10 cellular contexts compared by ENCODE assay signal in genomic region chr16:66899310-66899944, GRCh38. TPM values are rescaled to one million over a fixed set of nuclear protein-coding genes. Genes with fewer than 3 reads are reported as not detected.
DNase-seq lines count a peak whose midpoint lies in the region; ATAC-seq, FAIRE-seq and TF ChIP-seq lines count a peak whose summit lies in the region.
"Had no signal": no experiment of that assay in that cellular context is flagged by ENCODE, and none has a peak within 500 bp of the region (broad histone marks: within the 10 kb centered on the region; RNA-seq: fewer than 3 reads in every experiment).

No MANE protein-coding gene starts in this region.

- no peaks in the 10 kb centered on the region for H3K9me3 ChIP-seq in IMR-90 (ENCODE audit: control insufficient read depth, insufficient read depth, low read length)
- no peaks in the 10 kb centered on the region for H3K9me3 ChIP-seq in left lung
- H3K9me3 ChIP-seq in stomach: no peaks in the 10 kb centered on the region

- peak overlapping the region; percentile 4 for H2AFZ ChIP-seq in IMR-90 (replicated peaks; ENCODE audit: low read length, poor library complexity)

- H3K9me1 ChIP-seq in IMR-90 (ENCODE audit: insufficient read depth, low read length): peaks cover 36% of the 10 kb centered on the region

- TF ChIP-seq POLR2A in IMR-90 (IDR thresholded peaks at IDR 0.05; ENCODE audit: low read depth, low read length) (no peak), stomach (IDR thresholded peaks at IDR 0.05) (no peak)

- POLR2A ChIA-PET in IMR-90 (lab: Charles Lee; ENCODE audit: unreplicated experiment): interaction anchor here (0.5 kb wide), 1 partner anchor 39 kb away, joined by 3 read pairs; no protein-coding TSS in a partner anchor

- peak overlapping the region; percentile 84 for H3K27ac ChIP-seq in IMR-90 (ENCODE audit: insufficient read depth, low read length)
- H3K27ac ChIP-seq in left lung: peak overlapping the region in 1 of 2 donors; percentile 74
- peak overlapping the region; percentile 59 to 88 (median 85) for H3K27ac ChIP-seq in stomach

- H3K27ac Mint-ChIP-seq in activated CD8-positive, alpha-beta memory T cell treated with anti-CD3 and anti-CD28 coated beads, Interleukin-2, amount 10 ng/mL, durations not matched to agents 7 days and 5 days: no peak overlapping the region

- no peaks in the 10 kb centered on the region for H3K9me3 Mint-ChIP-seq in activated CD8-positive, alpha-beta memory T cell treated with anti-CD3 and anti-CD28 coated beads, Interleukin-2, amount 10 ng/mL, durations not matched to agents 7 days and 5 days (ENCODE audit: low read depth)

- peak overlapping the region; percentile 87 for H3K18ac ChIP-seq in IMR-90 (ENCODE audit: low read depth, low read length)

- no peak for FAIRE-seq in RCC 7860 (lab: Jason Lieb, UNC)

- H4K91ac ChIP-seq in IMR-90 (ENCODE audit: insufficient read depth, low read depth, low read length): peak overlapping the region; percentile 92

- peak overlapping the region; percentile 64; the same call in 1 of the 3 replicates for H2BK15ac ChIP-seq in IMR-90 (ENCODE audit: low read depth, low read length)

- H4K20me1 ChIP-seq in IMR-90 (ENCODE audit: insufficient read depth, low read length): no peaks in the 10 kb centered on the region

- peaks cover 0 to 4% of the 10 kb centered on the region in 2 experiments; a peak in 2 of 4 replicates for H3K79me1 ChIP-seq in IMR-90 (ENCODE audit: low read depth in 1 of 2, low read length in 2 of 2)

- H3K4me1 Mint-ChIP-seq in activated CD8-positive, alpha-beta memory T cell treated with anti-CD3 and anti-CD28 coated beads, Interleukin-2, amount 10 ng/mL, durations not matched to agents 7 days and 5 days: peaks cover 9% of the 10 kb centered on the region

- TF ChIP-seq CTCF in IMR-90 (conservative IDR thresholded peaks at IDR 0.05; ENCODE audit: low read depth, low read length) (no peak), cardiac fibroblast (IDR thresholded peaks at IDR 0.05; ENCODE audit: low read depth, low read length) (no peak), left lung (IDR thresholded peaks at IDR 0.05) (no peak), stomach (IDR thresholded peaks at IDR 0.05) (no peak)

- H3K4me3 ChIP-seq in IMR-90 (ENCODE audit: insufficient read depth, low read depth, low read length) (no peak overlapping the region), cardiac fibroblast (replicated peaks in 1 of 2; ENCODE audit: low read depth in 2 of 2, low read length in 2 of 2) (no peak overlapping the region), left lung (no peak overlapping the region), stomach (no peak overlapping the region)

- CTCF ChIA-PET in IMR-90 (lab: Yijun Ruan, JAX): interaction anchor here (1.6 kb wide), 1 partner anchor 29 kb away, joined by 3 read pairs; no protein-coding TSS in a partner anchor
- CTCF ChIA-PET in activated CD8-positive, alpha-beta memory T cell treated with anti-CD3 and anti-CD28 coated beads, Interleukin-2, amount 10 ng/mL, durations not matched to agents 7 days and 5 days (lab: Charles Lee): interaction anchor here (1.4 to 2.4 kb wide), 2 partner anchors 29 to 53 kb away, joined by 4 to 7 read pairs; no protein-coding TSS in a partner anchor

- H3K4ac ChIP-seq in IMR-90 (ENCODE audit: low read depth, low read length): peak overlapping the region; percentile 90

- BruUV-seq in IMR-90 (replicated peaks; lab: Mats Ljungman, UMichigan): no TSS peak

- peak overlapping the region; percentile 93 for H3K14ac ChIP-seq in IMR-90 (replicated peaks; ENCODE audit: low read depth, low read length)

- intact Hi-C loops in IMR-90 (cut with micrococcal nuclease) (loop anchor here (10.0 kb wide), 1 partner anchor 255 kb away; the partner anchor contains the start of genes B3GNT9, FBXL8 and TRADD), left lung (cut with DNase I) (no loop called here), stomach (cut with DNase I; ENCODE audit: low total_unique reads) (no loop called here)

- in situ Hi-C loops in IMR-90 (cut with MboI; ENCODE audit: low sequenced_read_pairs): loop anchor here (5.0 kb wide), 1 partner anchor 33 kb away; the partner anchor contains the start of gene CIAO2B

- peak overlapping the region; percentile 92 for H2BK120ac ChIP-seq in IMR-90 (ENCODE audit: low read depth, low read length)

- H3K27me3 Mint-ChIP-seq in activated CD8-positive, alpha-beta memory T cell treated with anti-CD3 and anti-CD28 coated beads, Interleukin-2, amount 10 ng/mL, durations not matched to agents 7 days and 5 days: no peaks in the 10 kb centered on the region

- dilution Hi-C loops in IMR-90 (cut with HindIII; ENCODE audit: low sequenced_read_pairs, unreplicated experiment): no loop called here

- no peak overlapping the region for H3K4me3 Mint-ChIP-seq in activated CD8-positive, alpha-beta memory T cell treated with anti-CD3 and anti-CD28 coated beads, Interleukin-2, amount 10 ng/mL, durations not matched to agents 7 days and 5 days

- TF ChIP-seq RAD21 in IMR-90 (IDR thresholded peaks at IDR 0.05; ENCODE audit: low read length): no peak

- H3K4me1 ChIP-seq in IMR-90 (ENCODE audit: control insufficient read depth, insufficient read depth, low read length): peaks cover 36% of the 10 kb centered on the region
- H3K4me1 ChIP-seq in left lung: peaks cover 14 to 17% of the 10 kb centered on the region in 2 donors
- peaks cover 37 to 85% (median 63%) of the 10 kb centered on the region in 4 donors for H3K4me1 ChIP-seq in stomach

- H2AK9ac ChIP-seq in IMR-90 (replicated peaks; ENCODE audit: low read depth, low read length, poor library complexity): peak overlapping the region; percentile 49

- DNase-seq in IMR-90 (peak; percentile 80), cardiac fibroblast (ENCODE audit: low read depth in 2 of 2) (peak; percentile 50 to 66), left lung (no peak), stomach (no peak), RCC 7860 (ENCODE audit: low spot score) (no peak), NCI-H1417 treated with DMSO at 0.1 percent for 48 hours (lab: John Stamatoyannopoulos, UW) (no peak)
- no peak for DNase-seq in activated CD8-positive, alpha-beta memory T cell treated with anti-CD3 and anti-CD28 coated beads, Interleukin-2, amount 10 ng/mL, durations not matched to agents 7 days and 5 days
- DNase-seq: stimulated activated CD4-positive, alpha-beta T cell treated with anti-CD3 and anti-CD28 coated beads, Interleukin-4, amount 100 ng/mL, for 4 hours had no signal

- peak overlapping the region; percentile 65 for H4K5ac ChIP-seq in IMR-90 (ENCODE audit: low read depth, low read length)

- H3K9ac ChIP-seq in IMR-90 (ENCODE audit: low read depth, low read length): peak overlapping the region; percentile 21; the same call in 1 of the 2 replicates

- H4K8ac ChIP-seq in IMR-90 (ENCODE audit: low read depth in 2 of 2, low read length in 2 of 2): peak overlapping the region; percentile 48 to 81; a peak in 3 of 4 replicates

- peak overlapping the region; percentile 37 for H3K56ac ChIP-seq in IMR-90 (ENCODE audit: extremely low read depth, insufficient read depth, low read length)

- no peaks in the 10 kb centered on the region for H3K36me3 Mint-ChIP-seq in activated CD8-positive, alpha-beta memory T cell treated with anti-CD3 and anti-CD28 coated beads, Interleukin-2, amount 10 ng/mL, durations not matched to agents 7 days and 5 days

- H3K4me2 ChIP-seq in IMR-90 (ENCODE audit: low read depth, low read length): peak overlapping the region; percentile 74

- H3K23ac ChIP-seq in IMR-90 (ENCODE audit: low read depth, low read length): peak overlapping the region; percentile 57; the same call in 1 of the 2 replicates

- peak overlapping the region; percentile 89 for H2BK20ac ChIP-seq in IMR-90 (ENCODE audit: low read depth, low read length)

- H3K36me3 ChIP-seq in IMR-90 (ENCODE audit: control insufficient read depth, insufficient read depth, low read length) (no peaks in the 10 kb centered on the region), left lung (no peaks in the 10 kb centered on the region), stomach (no peaks in the 10 kb centered on the region)

- ATAC-seq in IMR-90 (ENCODE audit: low read depth) (peak; percentile 50), left lung (peak; percentile 11), HG03565 (IDR thresholded peaks at IDR 0.05; ENCODE audit: unreplicated experiment) (no peak)
- ATAC-seq in activated CD8-positive, alpha-beta memory T cell treated with anti-CD3 and anti-CD28 coated beads, Interleukin-2, amount 10 ng/mL, durations not matched to agents 7 days and 5 days: no peak

- H3K27me3 ChIP-seq in IMR-90 (ENCODE audit: control insufficient read depth, insufficient read depth, low read length): no peaks in the 10 kb centered on the region
- no peaks in the 10 kb centered on the region for H3K27me3 ChIP-seq in left lung
- H3K27me3 ChIP-seq in stomach: no peaks in the 10 kb centered on the region

- TF ChIP-seq EP300 in stomach (IDR thresholded peaks at IDR 0.05): no peak

- 78% methylated on average over 1 of the region's 6 CpGs; no CpG with 5 or more reads in 1 of the 2 experiments for WGBS in IMR-90 (ENCODE audit: extremely low coverage in 2 of 2, insufficient read length in 1 of 2), 2 experiments
- 66 to 89% (median 85%) methylated on average over 4 to 6 of the region's 6 CpGs for WGBS in stomach, 5 donors

- H2BK5ac ChIP-seq in IMR-90 (ENCODE audit: low read depth, low read length, poor library complexity, severe bottlenecking): peak overlapping the region; percentile 90

- peak overlapping the region; percentile 84 for H2AK5ac ChIP-seq in IMR-90 (ENCODE audit: low read depth, low read length)

RNA-seq across cellular contexts. Expression of gene PDP2, which starts 19.1 kb away (rescaled TPM):
- total RNA-seq in IMR-90 (2012; rRNA removed) (12.5 and 16.8 TPM in 2 replicates), left lung (10 to 100 TPM; 17.4 to 36.3 TPM), stomach (10 to 100 TPM in 1 of 5 donors, 1 to 10 TPM in 4; 4.9 to 96.9 (median 7.5) TPM)
- polyA plus RNA-seq in IMR-90 (2012; rRNA removed) (5.3 and 5.7 TPM in 2 replicates), stomach (1 to 10 TPM; 1.6 to 2.1 (median 1.9) TPM)
- polyA plus RNA-seq in IMR-90 (2012; cell fraction: cytosol; rRNA removed): 2.9 and 5.3 TPM in 2 replicates
- polyA plus RNA-seq in IMR-90 (2012; cell fraction: nucleus; rRNA removed; ENCODE audit: low replicate concordance): 4.6 and 5.2 TPM in 2 replicates
- 10 to 100 TPM; 29.2 to 33.3 TPM for total RNA-seq in activated CD8-positive, alpha-beta memory T cell treated with anti-CD3 and anti-CD28 coated beads, Interleukin-2, amount 10 ng/mL, durations not matched to agents 7 days and 5 days

RNA-seq across cellular contexts. Expression of gene CDH16, which starts 19.3 kb away (rescaled TPM):
- total RNA-seq in IMR-90 (2012; rRNA removed): not detected in 2 replicates
- polyA plus RNA-seq in IMR-90 (2012; rRNA removed): not detected in 2 replicates
- polyA plus RNA-seq in IMR-90 (2012; cell fraction: cytosol; rRNA removed): not detected in 2 replicates
- not detected in 2 replicates for polyA plus RNA-seq in IMR-90 (2012; cell fraction: nucleus; rRNA removed; ENCODE audit: low replicate concordance)
- total RNA-seq in left lung: under 1 TPM in 1 of 2 donors, not detected in 1; 0.32 TPM
- 1 to 10 TPM in 1 of 5 donors, under 1 TPM in 1, not detected in 3; 0.14 to 1.1 TPM for total RNA-seq in stomach
- polyA plus RNA-seq in stomach: 1 to 10 TPM in 1 of 3 donors, not detected in 2; 2.3 TPM
- total RNA-seq in activated CD8-positive, alpha-beta memory T cell treated with anti-CD3 and anti-CD28 coated beads, Interleukin-2, amount 10 ng/mL, durations not matched to agents 7 days and 5 days: not detected
- polyA plus RNA-seq: adipose tissue had no signal

RNA-seq across cellular contexts. Expression of gene RRAD, which starts 25.9 kb away (rescaled TPM):
- total RNA-seq in IMR-90 (2012; rRNA removed): 1.3 and 1.4 TPM in 2 replicates
- 2.1 and 2.9 TPM in 2 replicates for polyA plus RNA-seq in IMR-90 (2012; rRNA removed)
- polyA plus RNA-seq in IMR-90 (2012; cell fraction: cytosol; rRNA removed): 1.3 and 11.2 TPM in 2 replicates
- polyA plus RNA-seq in IMR-90 (2012; cell fraction: nucleus; rRNA removed; ENCODE audit: low replicate concordance): 25.0 and 37.4 TPM in 2 replicates
- 10 to 100 TPM in 1 of 2 donors, 1 to 10 TPM in 1; 8.2 to 31.8 TPM for total RNA-seq in left lung
- 10 to 100 TPM in 2 of 5 donors, 1 to 10 TPM in 3; 1.0 to 39.7 (median 3.6) TPM for total RNA-seq in stomach
- polyA plus RNA-seq in stomach: 10 to 100 TPM in 1 of 3 donors, 1 to 10 TPM in 2; 2.9 to 37.8 (median 3.4) TPM
- 1 to 10 TPM in 1 of 2 experiments, under 1 TPM in 1; 0.55 to 2.5 TPM for total RNA-seq in activated CD8-positive, alpha-beta memory T cell treated with anti-CD3 and anti-CD28 coated beads, Interleukin-2, amount 10 ng/mL, durations not matched to agents 7 days and 5 days

RNA-seq across cellular contexts. Expression of gene CIAO2B, which starts 34.8 kb away (rescaled TPM):
- total RNA-seq in IMR-90 (2012; rRNA removed): 148 and 168 TPM in 2 replicates
- 234 and 283 TPM in 2 replicates for polyA plus RNA-seq in IMR-90 (2012; rRNA removed)
- polyA plus RNA-seq in IMR-90 (2012; cell fraction: cytosol; rRNA removed): 232 and 454 TPM in 2 replicates
- polyA plus RNA-seq in IMR-90 (2012; cell fraction: nucleus; rRNA removed; ENCODE audit: low replicate concordance): 113 and 168 TPM in 2 replicates
- 10 to 100 TPM; 81.7 to 82.5 TPM for total RNA-seq in left lung
- 10 to 100 TPM in 4 of 5 donors, 1 to 10 TPM in 1; 4.3 to 95.1 (median 43.2) TPM for total RNA-seq in stomach
- polyA plus RNA-seq in stomach: 100 to 1,000 TPM; 166 to 176 (median 171) TPM
- total RNA-seq in activated CD8-positive, alpha-beta memory T cell treated with anti-CD3 and anti-CD28 coated beads, Interleukin-2, amount 10 ng/mL, durations not matched to agents 7 days and 5 days: 100 to 1,000 TPM; 124 to 131 TPM

RNA-seq across cellular contexts. Expression of gene CES2, which starts 35.9 kb away (rescaled TPM):
- total RNA-seq in IMR-90 (2012; rRNA removed) (11.9 and 15.1 TPM in 2 replicates), left lung (10 to 100 TPM; 31.7 to 38.4 TPM), stomach (100 to 1,000 TPM in 1 of 5 donors, 10 to 100 TPM in 4; 16.9 to 893 (median 47.4) TPM)
- polyA plus RNA-seq in IMR-90 (2012; rRNA removed) (23.2 and 24.2 TPM in 2 replicates), stomach (10 to 100 TPM; 24.9 to 32.7 (median 26.1) TPM)
- 15.5 and 21.1 TPM in 2 replicates for polyA plus RNA-seq in IMR-90 (2012; cell fraction: cytosol; rRNA removed)
- 45.3 and 69.6 TPM in 2 replicates for polyA plus RNA-seq in IMR-90 (2012; cell fraction: nucleus; rRNA removed; ENCODE audit: low replicate concordance)
- 10 to 100 TPM; 34.1 to 35.5 TPM for total RNA-seq in activated CD8-positive, alpha-beta memory T cell treated with anti-CD3 and anti-CD28 coated beads, Interleukin-2, amount 10 ng/mL, durations not matched to agents 7 days and 5 days

Comparison
In these comparisons a context has a peak if more than half of its experiments do, and no peak if none do; other contexts are left out.
1. ATAC-seq: peak in IMR-90 (single experiment) and left lung (single experiment); none in activated CD8-positive, alpha-beta memory T cell treated with anti-CD3 and anti-CD28 coated beads, Interleukin-2, amount 10 ng/mL, durations not matched to agents 7 days and 5 days (single experiment) and HG03565 (single experiment).
2. DNase-seq: peak in IMR-90 (single experiment) and cardiac fibroblast (2 of 2); none in left lung (0 of 2), stomach (single experiment), activated CD8-positive, alpha-beta memory T cell treated with anti-CD3 and anti-CD28 coated beads, Interleukin-2, amount 10 ng/mL, durations not matched to agents 7 days and 5 days (single experiment), RCC 7860 (single experiment) and NCI-H1417 treated with DMSO at 0.1 percent for 48 hours (single experiment).